In genomic region chr17:8397636-8398035, GRCh38 we compare ENCODE assay signal across 1 cellular context.
TF ChIP-seq lines count a peak whose summit lies in the region.

Gene RNF222 (minus strand): TSS chr17:8397827. CDS start chr17:8393461, 4,366 bp downstream.

TF ChIP-seq in H1, 55 proteins besides CTCF, POLR2A, EP300 and RAD21 (continued from another document):
- TF ChIP-seq CHD7 (IDR thresholded peaks at IDR 0.05; ENCODE audit: insufficient replicate concordance, low read length), result no peak
- no peak for TF ChIP-seq KDM4A (IDR thresholded peaks at IDR 0.05; ENCODE audit: low read depth, low read length, severe bottlenecking)
- TF ChIP-seq EZH2 (IDR thresholded peaks at IDR 0.05; ENCODE audit: low read depth, low read length, severe bottlenecking), result no peak
- no peak for TF ChIP-seq TAF1 (IDR thresholded peaks at IDR 0.05; ENCODE audit: low read depth, low read length)
- no peak for TF ChIP-seq CREB1 (IDR thresholded peaks at IDR 0.05)
- TF ChIP-seq JUN (IDR thresholded peaks at IDR 0.05; ENCODE audit: low read depth, low read length), result no peak
- TF ChIP-seq CHD2 (IDR thresholded peaks at IDR 0.05; ENCODE audit: low read length), result no peak
